In the genomic region with DNA sequence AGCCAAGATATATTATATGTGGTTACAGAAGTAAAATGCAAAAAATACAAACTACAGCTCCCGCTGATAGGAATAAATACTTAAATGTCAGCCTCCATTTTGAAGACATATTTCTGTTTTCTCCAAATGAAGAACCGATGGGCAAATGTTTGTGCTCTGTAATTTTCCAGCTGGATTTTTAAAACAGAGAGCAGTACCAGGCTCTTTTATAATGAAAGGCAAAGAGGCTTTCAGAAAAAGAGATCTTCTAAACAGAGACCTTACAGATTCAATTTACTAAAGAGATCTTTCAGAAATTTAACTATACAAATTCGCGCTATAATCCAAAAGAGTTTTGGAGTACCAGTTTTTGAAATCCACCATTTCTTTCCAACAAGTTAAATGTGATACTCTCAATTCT, we compare ENCODE assay signal across 20 cellular contexts.
"Had no signal": no experiment of that assay in that cellular context is flagged by ENCODE, and none has a peak within 500 bp of the region (broad histone marks: within the 10 kb centered on the region; RNA-seq: fewer than 3 reads in every experiment).

No MANE protein-coding gene starts in this region.

- H3K9me3 ChIP-seq: gastroesophageal sphincter, left ventricle myocardium inferior, lower lobe of right lung, right atrium auricular region, sigmoid colon, tibial artery had no signal

- H3K36me3 ChIP-seq: gastroesophageal sphincter, left ventricle myocardium inferior, lower lobe of right lung, right atrium auricular region, sigmoid colon, tibial artery had no signal

- H3K27me3 ChIP-seq: gastroesophageal sphincter, right atrium auricular region, sigmoid colon, tibial artery had no signal

- H3K27ac ChIP-seq: gastroesophageal sphincter, left ventricle myocardium inferior, lower lobe of right lung, right atrium auricular region, sigmoid colon, skin epidermis, tibial artery had no signal

- DNase-seq: central memory CD4-positive, alpha-beta T cell; cortex of kidney; effector memory CD4-positive, alpha-beta T cell; immature natural killer cell; left cardiac atrium; left ventricle myocardium inferior; lower lobe of right lung; mesenchymal stem cell; naive B cell; occipital lobe; posterior cingulate gyrus; sigmoid colon; stimulated activated CD4-positive, alpha-beta T cell treated with anti-CD3 and anti-CD28 coated beads, Interleukin-2, amount 100 ng/mL, for 24 hours; stimulated activated CD4-positive, alpha-beta T cell treated with anti-CD3 and anti-CD28 coated beads, Interleukin-4, amount 100 ng/mL, for 4 hours; stimulated activated naive B cell treated with anti-CD40 and anti-IgM and Interleukin-4, amounts not matched to agents 10 μg/mL and 1 μg/mL and 100 μg/mL, for 72 hours; stimulated activated naive CD8-positive, alpha-beta T cell treated with anti-CD3 and anti-CD28 coated beads, Interleukin-15, amount 100 ng/mL, for 72 hours; tibial artery had no signal

- H3K4me3 ChIP-seq: gastroesophageal sphincter, left ventricle myocardium inferior, lower lobe of right lung, right atrium auricular region, sigmoid colon, skin epidermis, tibial artery had no signal

- H3K4me1 ChIP-seq: left ventricle myocardium inferior, lower lobe of right lung, right atrium auricular region had no signal
